ENCODE assay signal across 8 cellular contexts in genomic region chr2:135664623-135665068, GRCh38.
DNase-seq lines count a peak whose midpoint lies in the region; ATAC-seq, FAIRE-seq and TF ChIP-seq lines count a peak whose summit lies in the region.

No MANE protein-coding gene starts in this region.

- dilution Hi-C loops in IMR-90 (cut with HindIII; ENCODE audit: low sequenced_read_pairs, unreplicated experiment) (no loop called here), keratinocyte (cut with MboI; ENCODE audit: extremely low pct_ligation_motif_present, low sequenced_read_pairs) (no loop called here)

- H3K27ac ChIP-seq in IMR-90 (ENCODE audit: insufficient read depth, low read length) (no peak overlapping the region), keratinocyte (ENCODE audit: control insufficient read depth, insufficient read depth, low read length) (peak overlapping the region; percentile 18), heart left ventricle (no peak overlapping the region)

- no peak overlapping the region for H2BK5ac ChIP-seq in IMR-90 (ENCODE audit: low read depth, low read length, poor library complexity, severe bottlenecking)

- H4K20me1 ChIP-seq in IMR-90 (ENCODE audit: insufficient read depth, low read length) (no peaks in the 10 kb centered on the region), keratinocyte (ENCODE audit: control insufficient read depth, extremely low read depth, insufficient read depth, low read length) (no peaks in the 10 kb centered on the region)

- peak; percentile 29 for DNase-seq in IMR-90
- no peak for DNase-seq in keratinocyte (ENCODE audit: low read depth, low spot score)
- DNase-seq in sciatic nerve (ENCODE audit: low spot score) = no peak
- no peak for DNase-seq in activated CD4-positive, alpha-beta T cell treated with anti-CD3 and anti-CD28 coated beads for 48 hours
- no peak for DNase-seq in activated effector memory CD4-positive, alpha-beta T cell treated with Interleukin-2 at 50 U/mL for 16 hours
- no peak for DNase-seq in heart left ventricle

- H3K36me3 ChIP-seq in IMR-90 (ENCODE audit: control insufficient read depth, insufficient read depth, low read length) = peaks cover 4% of the 10 kb centered on the region; the same call in 1 of the 2 replicates
- peaks cover 0 to 9% of the 10 kb centered on the region in 2 experiments for H3K36me3 ChIP-seq in keratinocyte (ENCODE audit: control insufficient read depth in 2 of 2, extremely low read depth in 1 of 2, insufficient read depth in 2 of 2, low read length in 2 of 2)
- H3K36me3 ChIP-seq in heart left ventricle = peaks cover 0 to 41% (median 19%) of the 10 kb centered on the region in 9 donors

- peaks cover 5% of the 10 kb centered on the region for H3K4me1 ChIP-seq in IMR-90 (ENCODE audit: control insufficient read depth, insufficient read depth, low read length)
- H3K4me1 ChIP-seq in keratinocyte (ENCODE audit: control insufficient read depth, extremely low read depth, insufficient read depth, low read length) = peaks cover 13% of the 10 kb centered on the region
- peaks cover 0 to 14% (median 6%) of the 10 kb centered on the region in 12 donors for H3K4me1 ChIP-seq in heart left ventricle

- in situ Hi-C loops in IMR-90 (cut with MboI; ENCODE audit: low sequenced_read_pairs) = no loop called here

- H3K4me3 ChIP-seq in IMR-90 (ENCODE audit: insufficient read depth, low read depth, low read length) (no peak overlapping the region), keratinocyte (ENCODE audit: control insufficient read depth in 2 of 3, extremely low read depth in 1 of 3, insufficient read depth in 2 of 3, low read depth in 1 of 3, low read length in 3 of 3) (no peak overlapping the region), heart left ventricle (no peak overlapping the region)

- no peak for TF ChIP-seq RAD21 in IMR-90 (IDR thresholded peaks at IDR 0.05; ENCODE audit: low read length)

- FAIRE-seq in keratinocyte (lab: Jason Lieb, UNC) = peak; percentile 29

- no peak overlapping the region for H3K14ac ChIP-seq in IMR-90 (replicated peaks; ENCODE audit: low read depth, low read length)

- no peak for TF ChIP-seq POLR2A in IMR-90 (IDR thresholded peaks at IDR 0.05; ENCODE audit: low read depth, low read length)
- TF ChIP-seq POLR2A in heart left ventricle (IDR thresholded peaks at IDR 0.05) = no peak

- H2AFZ ChIP-seq in IMR-90 (replicated peaks; ENCODE audit: low read length, poor library complexity) (no peak overlapping the region), keratinocyte (ENCODE audit: control insufficient read depth, low read length) (no peak overlapping the region)

- BruUV-seq in IMR-90 (replicated peaks; lab: Mats Ljungman, UMichigan) = no TSS peak

- ATAC-seq in GM18861 (IDR thresholded peaks at IDR 0.05; ENCODE audit: unreplicated experiment) (peak; percentile 68), GM21786 (IDR thresholded peaks at IDR 0.05; ENCODE audit: unreplicated experiment) (peak; percentile 88), IMR-90 (ENCODE audit: low read depth) (peak; percentile 45), sciatic nerve (no peak), heart left ventricle (no peak)

- H3K9ac ChIP-seq in IMR-90 (ENCODE audit: low read depth, low read length) = no peak overlapping the region
- no peak overlapping the region for H3K9ac ChIP-seq in keratinocyte (ENCODE audit: control insufficient read depth, extremely low read depth, insufficient read depth, low read length)

- H3K4me2 ChIP-seq in IMR-90 (ENCODE audit: low read depth, low read length) (no peak overlapping the region), keratinocyte (ENCODE audit: control insufficient read depth, extremely low read depth, insufficient read depth, low read depth, low read length) (no peak overlapping the region)

- no peak overlapping the region for H4K8ac ChIP-seq in IMR-90 (ENCODE audit: low read depth in 2 of 2, low read length in 2 of 2)

- no peak overlapping the region for H3K23ac ChIP-seq in IMR-90 (ENCODE audit: low read depth, low read length)

- H3K79me2 ChIP-seq in keratinocyte (ENCODE audit: control insufficient read depth, insufficient read depth, low read length) = no peaks in the 10 kb centered on the region

- no peaks in the 10 kb centered on the region for H3K9me3 ChIP-seq in IMR-90 (ENCODE audit: control insufficient read depth, insufficient read depth, low read length)
- H3K9me3 ChIP-seq in keratinocyte (ENCODE audit: control insufficient read depth, low read depth, low read length) = no peaks in the 10 kb centered on the region
- no peaks in the 10 kb centered on the region for H3K9me3 ChIP-seq in heart left ventricle

- no peak overlapping the region for H2BK120ac ChIP-seq in IMR-90 (ENCODE audit: low read depth, low read length)

- TF ChIP-seq CTCF in IMR-90 (conservative IDR thresholded peaks at IDR 0.05; ENCODE audit: low read depth, low read length) = no peak
- TF ChIP-seq CTCF in keratinocyte (optimal IDR thresholded peaks at IDR 0.05 in 1 of 3, IDR thresholded peaks at IDR 0.05 in 1 of 3, conservative IDR thresholded peaks at IDR 0.05 in 1 of 3; ENCODE audit: extremely low read depth in 1 of 3, insufficient read depth in 2 of 3, low read length in 3 of 3) = no peak
- TF ChIP-seq CTCF in heart left ventricle (IDR thresholded peaks at IDR 0.05) = no peak

- no peak overlapping the region for H4K5ac ChIP-seq in IMR-90 (ENCODE audit: low read depth, low read length)

- no peak overlapping the region for H2BK15ac ChIP-seq in IMR-90 (ENCODE audit: low read depth, low read length)

- POLR2A ChIA-PET in IMR-90 (lab: Charles Lee; ENCODE audit: unreplicated experiment) = no interaction called here

- H3K18ac ChIP-seq in IMR-90 (ENCODE audit: low read depth, low read length) = no peak overlapping the region

- H3K4ac ChIP-seq in IMR-90 (ENCODE audit: low read depth, low read length) = no peak overlapping the region

- H3K56ac ChIP-seq in IMR-90 (ENCODE audit: extremely low read depth, insufficient read depth, low read length) = no peak overlapping the region

- H3K9me1 ChIP-seq in IMR-90 (ENCODE audit: insufficient read depth, low read length) (no peaks in the 10 kb centered on the region), keratinocyte (ENCODE audit: control insufficient read depth, extremely low read depth, insufficient read depth, low read length) (no peaks in the 10 kb centered on the region)

- CTCF ChIA-PET in IMR-90 (lab: Yijun Ruan, JAX) = no interaction called here

- no peaks in the 10 kb centered on the region for H3K27me3 ChIP-seq in IMR-90 (ENCODE audit: control insufficient read depth, insufficient read depth, low read length)
- H3K27me3 ChIP-seq in keratinocyte (ENCODE audit: control insufficient read depth, extremely low read depth, insufficient read depth, low read length) = no peaks in the 10 kb centered on the region
- no peaks in the 10 kb centered on the region for H3K27me3 ChIP-seq in heart left ventricle

- H2AK9ac ChIP-seq in IMR-90 (replicated peaks; ENCODE audit: low read depth, low read length, poor library complexity) = no peak overlapping the region

- H2BK20ac ChIP-seq in IMR-90 (ENCODE audit: low read depth, low read length) = no peak overlapping the region

- no peaks in the 10 kb centered on the region; a peak in 1 of 4 replicates for H3K79me1 ChIP-seq in IMR-90 (ENCODE audit: low read depth in 1 of 2, low read length in 2 of 2)

- H4K91ac ChIP-seq in IMR-90 (ENCODE audit: insufficient read depth, low read depth, low read length) = no peak overlapping the region

- intact Hi-C loops in IMR-90 (cut with micrococcal nuclease) = no loop called here
- intact Hi-C loops in sciatic nerve (cut with DNase I) = no loop called here
- intact Hi-C loops in heart left ventricle (cut with DNase I) = no loop called here

- no peak overlapping the region for H2AK5ac ChIP-seq in IMR-90 (ENCODE audit: low read depth, low read length)

TF ChIP-seq in IMR-90, 13 proteins besides CTCF, POLR2A, EP300 and RAD21:
- TF ChIP-seq RCOR1 (IDR thresholded peaks at IDR 0.05; ENCODE audit: insufficient replicate concordance, low read length) (no peak), CEBPB (IDR thresholded peaks at IDR 0.05; ENCODE audit: low read depth, low read length) (no peak), MAFK (IDR thresholded peaks at IDR 0.05; ENCODE audit: low read depth, low read length) (no peak)

Comparison
In these comparisons a context has a peak if more than half of its experiments do, and no peak if none do; other contexts are left out.
1. ATAC-seq: peak in GM18861 (single experiment), GM21786 (single experiment) and IMR-90 (single experiment); none in sciatic nerve (single experiment) and heart left ventricle (0 of 4).